Comparison of ENCODE assay signal across 25 cellular contexts in the genomic region with DNA sequence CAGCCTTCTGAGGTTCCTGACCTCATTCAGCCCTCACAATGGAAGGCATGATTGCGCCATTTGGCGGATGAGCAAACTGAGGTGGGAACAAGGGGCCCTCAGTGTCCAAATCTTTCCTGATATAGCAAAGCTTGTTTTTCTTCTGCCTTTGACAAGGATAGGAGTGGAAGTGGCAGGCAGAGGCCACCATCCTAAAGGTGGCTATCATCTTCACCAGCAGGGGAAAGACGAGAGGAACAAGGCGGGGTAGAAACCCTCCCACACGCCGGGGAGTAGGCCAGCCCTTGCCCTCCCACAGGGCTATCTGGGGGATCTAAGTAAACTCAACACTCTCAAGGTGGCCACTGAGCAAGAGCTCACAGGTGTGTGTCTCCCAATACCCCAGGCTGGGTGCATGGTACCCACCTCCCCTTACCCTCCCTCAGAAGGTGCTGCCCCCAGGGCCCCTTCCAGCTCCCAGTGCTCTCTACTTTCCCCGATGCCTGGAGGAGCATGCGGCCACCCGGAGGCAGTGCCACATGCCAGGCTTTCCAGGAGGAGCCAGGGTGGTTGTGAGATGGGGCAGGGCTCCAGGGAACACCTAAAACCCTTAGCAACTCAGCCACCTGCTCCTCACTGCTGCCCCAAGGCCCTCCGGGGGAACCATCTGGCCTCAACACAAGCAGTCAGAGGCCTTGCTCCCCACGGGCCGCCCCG. TPM values are rescaled to one million over a fixed set of nuclear protein-coding genes. Genes with fewer than 3 reads are reported as not detected.
DNase-seq lines count a peak whose midpoint lies in the region; ATAC-seq and TF ChIP-seq lines count a peak whose summit lies in the region.
"Had no signal": no experiment of that assay in that cellular context is flagged by ENCODE, and none has a peak within 500 bp of the region (broad histone marks: within the 10 kb centered on the region; RNA-seq: fewer than 3 reads in every experiment).

No MANE protein-coding gene starts in this region.

- H3K4me3 ChIP-seq in IMR-90 (ENCODE audit: insufficient read depth, low read depth, low read length) (no peak overlapping the region), PC-3 (ENCODE audit: low read length) (no peak overlapping the region), fibroblast of mammary gland (ENCODE audit: control insufficient read depth, low read depth, low read length) (no peak overlapping the region)
- H3K4me3 ChIP-seq: cardiac muscle cell, mucosa of descending colon, transverse colon had no signal

- peaks cover 5% of the 10 kb centered on the region; the same call in 1 of the 2 replicates for H3K4me1 ChIP-seq in IMR-90 (ENCODE audit: control insufficient read depth, insufficient read depth, low read length)
- peaks cover 58% of the 10 kb centered on the region for H3K4me1 ChIP-seq in PC-3 (ENCODE audit: insufficient read depth, low read length)

- H3K79me2 ChIP-seq in PC-3 (ENCODE audit: low read length), result peaks cover 26% of the 10 kb centered on the region

- no peak overlapping the region for H4K5ac ChIP-seq in IMR-90 (ENCODE audit: low read depth, low read length)

- H2BK120ac ChIP-seq in IMR-90 (ENCODE audit: low read depth, low read length), result no peak overlapping the region

- H4K20me1 ChIP-seq in IMR-90 (ENCODE audit: insufficient read depth, low read length), result no peaks in the 10 kb centered on the region
- no peaks in the 10 kb centered on the region for H4K20me1 ChIP-seq in PC-3 (ENCODE audit: low read length)

- H2AK5ac ChIP-seq in IMR-90 (ENCODE audit: low read depth, low read length), result peak overlapping the region; percentile 27; the same call in 1 of the 2 replicates

- H3K18ac ChIP-seq in IMR-90 (ENCODE audit: low read depth, low read length), result no peak overlapping the region

- dilution Hi-C loops in IMR-90 (cut with HindIII; ENCODE audit: low sequenced_read_pairs, unreplicated experiment), result no loop called here

- H3K9me1 ChIP-seq in IMR-90 (ENCODE audit: insufficient read depth, low read length), result no peaks in the 10 kb centered on the region; the same call in 1 of the 2 replicates

- no peak overlapping the region for H3K4ac ChIP-seq in IMR-90 (ENCODE audit: low read depth, low read length)

- H4K91ac ChIP-seq in IMR-90 (ENCODE audit: insufficient read depth, low read depth, low read length), result no peak overlapping the region; the same call in 1 of the 2 replicates

- no peak overlapping the region for H3K4me2 ChIP-seq in IMR-90 (ENCODE audit: low read depth, low read length)
- 0 out of 2 replicates have a peak overlapping the region, but pooled peaks have one; percentile 5 for H3K4me2 ChIP-seq in PC-3 (ENCODE audit: low read length)

- H2BK5ac ChIP-seq in IMR-90 (ENCODE audit: low read depth, low read length, poor library complexity, severe bottlenecking), result no peak overlapping the region

- CTCF ChIA-PET in IMR-90 (lab: Yijun Ruan, JAX), result no interaction called here
- CTCF ChIA-PET in PC-3 (lab: Charles Lee), result no interaction called here

- H3K27ac ChIP-seq in 22Rv1 (peak overlapping the region; percentile 99), IMR-90 (ENCODE audit: insufficient read depth, low read length) (no peak overlapping the region), PC-3 (ENCODE audit: low read length) (peak overlapping the region; percentile 83; the same call in 1 of the 2 replicates)
- H3K27ac ChIP-seq: cardiac muscle cell had no signal

- no peaks in the 10 kb centered on the region for H3K79me1 ChIP-seq in IMR-90 (ENCODE audit: low read depth in 1 of 2, low read length in 2 of 2)

- ATAC-seq in IMR-90 (ENCODE audit: low read depth), result no peak
- ATAC-seq in PC-3, result no peak
- ATAC-seq in Right ventricle myocardium superior (ENCODE audit: poor library complexity), result no peak
- ATAC-seq in GM18909 (IDR thresholded peaks at IDR 0.05; ENCODE audit: poor library complexity, unreplicated experiment), result no peak
- ATAC-seq in HG02623 (IDR thresholded peaks at IDR 0.05; ENCODE audit: unreplicated experiment), result no peak
- ATAC-seq: activated naive CD8-positive, alpha-beta T cell treated with anti-CD3 and anti-CD28 coated beads, Interleukin-2, amount 50 U/mL, for 24 hours; esophagus mucosa; mucosa of descending colon; stimulated activated memory B cell treated with anti-CD40 and anti-IgM and Interleukin-4, amounts not matched to agents 10 μg/mL and 1 μg/mL and 100 μg/mL, for 72 hours had no signal

- POLR2A ChIA-PET in IMR-90 (lab: Charles Lee; ENCODE audit: unreplicated experiment) (no interaction called here), PC-3 (lab: Charles Lee; ENCODE audit: unreplicated experiment) (no interaction called here)

- H2AK9ac ChIP-seq in IMR-90 (replicated peaks; ENCODE audit: low read depth, low read length, poor library complexity), result no peak overlapping the region

- H3K56ac ChIP-seq in IMR-90 (ENCODE audit: extremely low read depth, insufficient read depth, low read length), result no peak overlapping the region

- BruUV-seq in IMR-90 (replicated peaks; lab: Mats Ljungman, UMichigan) (no TSS peak), PC-3 (replicated peaks; lab: Mats Ljungman, UMichigan) (no TSS peak)

- H3K9me2 ChIP-seq in PC-3 (replicated peaks; ENCODE audit: low read length), result no peaks in the 10 kb centered on the region

- no peak overlapping the region for H3K14ac ChIP-seq in IMR-90 (replicated peaks; ENCODE audit: low read depth, low read length)

- H3F3A ChIP-seq in PC-3 (ENCODE audit: low read length, unreplicated experiment), result peaks cover 9% of the 10 kb centered on the region

- H2BK20ac ChIP-seq in IMR-90 (ENCODE audit: low read depth, low read length), result no peak overlapping the region

- TF ChIP-seq RAD21 in IMR-90 (IDR thresholded peaks at IDR 0.05; ENCODE audit: low read length), result no peak

- H3K9ac ChIP-seq in IMR-90 (ENCODE audit: low read depth, low read length) (no peak overlapping the region), PC-3 (ENCODE audit: low read length) (no peak overlapping the region)

- TF ChIP-seq CTCF in 22Rv1 (IDR thresholded peaks at IDR 0.05) (no peak), IMR-90 (conservative IDR thresholded peaks at IDR 0.05; ENCODE audit: low read depth, low read length) (no peak), PC-3 (conservative IDR thresholded peaks at IDR 0.05; ENCODE audit: low read depth, low read length) (no peak), fibroblast of mammary gland (conservative IDR thresholded peaks at IDR 0.05; ENCODE audit: control insufficient read depth, insufficient read depth, low read depth, low read length) (no peak)

- intact Hi-C loops in IMR-90 (cut with micrococcal nuclease), result no loop called here
- intact Hi-C loops in PC-3 (cut with micrococcal nuclease), result no loop called here
- intact Hi-C loops in Right ventricle myocardium superior (cut with DNase I), result no loop called here

- H3K27me3 ChIP-seq in IMR-90 (ENCODE audit: control insufficient read depth, insufficient read depth, low read length) (peaks cover 18% of the 10 kb centered on the region; the same call in 1 of the 2 replicates), PC-3 (ENCODE audit: low read length) (no peaks in the 10 kb centered on the region)
- H3K27me3 ChIP-seq: cardiac muscle cell, transverse colon had no signal

- DNase-seq in IMR-90 (no peak), PC-3 (no peak), fibroblast of mammary gland (ENCODE audit: low read depth) (peak; percentile 8), Right ventricle myocardium superior (no peak), mucosa of gallbladder (ENCODE audit: low spot score) (no peak)
- DNase-seq: activated CD4-positive, CD25-positive, alpha-beta regulatory T cell treated with anti-CD3 and anti-CD28 coated beads, Interleukin-2, amount 50 U/mL, for 72 hours; activated CD8-positive, alpha-beta memory T cell treated with anti-CD3 and anti-CD28 coated beads for 24 hours; activated naive CD8-positive, alpha-beta T cell treated with anti-CD3 and anti-CD28 coated beads, Interleukin-2, amount 50 U/mL, for 24 hours; CD4-positive, CD25-positive, alpha-beta regulatory T cell; DND-41; H7; left ventricle myocardium superior; NCI-H1105 treated with DMSO at 0.1 percent for 48 hours; nucleus accumbens; SIG-M5; stimulated activated CD4-positive, alpha-beta T cell treated with anti-CD3 and anti-CD28 coated beads, Interleukin-15, amount 100 ng/mL, for 24 hours; T-helper 2 cell; transverse colon had no signal

- no peaks in the 10 kb centered on the region for H3K9me3 ChIP-seq in IMR-90 (ENCODE audit: control insufficient read depth, insufficient read depth, low read length)
- H3K9me3 ChIP-seq in PC-3 (ENCODE audit: low read length), result no peaks in the 10 kb centered on the region
- H3K9me3 ChIP-seq: mucosa of descending colon, transverse colon had no signal

- H3K36me3 ChIP-seq in IMR-90 (ENCODE audit: control insufficient read depth, insufficient read depth, low read length), result no peaks in the 10 kb centered on the region
- peaks cover 5% of the 10 kb centered on the region for H3K36me3 ChIP-seq in PC-3 (ENCODE audit: low read depth, low read length)
- H3K36me3 ChIP-seq: cardiac muscle cell, transverse colon had no signal

- H2AFZ ChIP-seq in IMR-90 (replicated peaks; ENCODE audit: low read length, poor library complexity) (no peak overlapping the region), PC-3 (ENCODE audit: low read length) (no peak overlapping the region)

- WGBS in IMR-90 (ENCODE audit: extremely low coverage in 2 of 2, insufficient read length in 1 of 2), 2 experiments, result 42% methylated on average over 2 of the region's 13 CpGs; no CpG with 5 or more reads in 1 of the 2 experiments

- no peak overlapping the region for H4K8ac ChIP-seq in IMR-90 (ENCODE audit: low read depth in 2 of 2, low read length in 2 of 2)

- no peak for TF ChIP-seq POLR2A in IMR-90 (IDR thresholded peaks at IDR 0.05; ENCODE audit: low read depth, low read length)

- H2BK15ac ChIP-seq in IMR-90 (ENCODE audit: low read depth, low read length), result no peak overlapping the region

- H3K23ac ChIP-seq in IMR-90 (ENCODE audit: low read depth, low read length), result no peak overlapping the region

- in situ Hi-C loops in IMR-90 (cut with MboI; ENCODE audit: low sequenced_read_pairs), result no loop called here

TF ChIP-seq in IMR-90, 13 proteins besides CTCF, POLR2A, EP300 and RAD21:
- TF ChIP-seq NFE2L2 (IDR thresholded peaks at IDR 0.05; ENCODE audit: low read depth, low read length), result no peak
- TF ChIP-seq CEBPB (IDR thresholded peaks at IDR 0.05; ENCODE audit: low read depth, low read length), result peak; percentile 63
- TF ChIP-seq BHLHE40 (IDR thresholded peaks at IDR 0.05; ENCODE audit: low read depth, low read length), result no peak

RNA-seq across cellular contexts. Expression of a gene that starts 11.2 kb away (rescaled TPM):
- not detected in 2 replicates for total RNA-seq in IMR-90 (2012; rRNA removed)
- polyA plus RNA-seq in IMR-90 (2012; rRNA removed), result 0.04 and 0.05 TPM in 2 replicates
- polyA plus RNA-seq in IMR-90 (2012; cell fraction: cytosol; rRNA removed), result 0.05 TPM in 2 replicates
- polyA plus RNA-seq in IMR-90 (2012; cell fraction: nucleus; rRNA removed; ENCODE audit: low replicate concordance), result 0.18 and 0.37 TPM in 2 replicates
- total RNA-seq in PC-3 (2014; rRNA removed), result 190 and 205 TPM in 2 replicates
- not detected for total RNA-seq in Right ventricle myocardium superior
- total RNA-seq in mucosa of gallbladder, result 16.7 TPM
- total RNA-seq: left ventricle myocardium superior had no signal
- polyA plus RNA-seq: cardiac muscle cell; CD4-positive, CD25-positive, alpha-beta regulatory T cell had no signal

Comparison
In these comparisons a context has a peak if more than half of its experiments do, and no peak if none do; other contexts are left out.
1. RNA of a gene that starts 11.2 kb away (total RNA-seq): 190 to 205 TPM in PC-3 and 16.7 TPM in mucosa of gallbladder (single experiment); not detected in Right ventricle myocardium superior (single experiment) and not detected in IMR-90; every median in the first group is over 10 times any median in the second.